35 cellular contexts compared by ENCODE assay signal in the genomic region with DNA sequence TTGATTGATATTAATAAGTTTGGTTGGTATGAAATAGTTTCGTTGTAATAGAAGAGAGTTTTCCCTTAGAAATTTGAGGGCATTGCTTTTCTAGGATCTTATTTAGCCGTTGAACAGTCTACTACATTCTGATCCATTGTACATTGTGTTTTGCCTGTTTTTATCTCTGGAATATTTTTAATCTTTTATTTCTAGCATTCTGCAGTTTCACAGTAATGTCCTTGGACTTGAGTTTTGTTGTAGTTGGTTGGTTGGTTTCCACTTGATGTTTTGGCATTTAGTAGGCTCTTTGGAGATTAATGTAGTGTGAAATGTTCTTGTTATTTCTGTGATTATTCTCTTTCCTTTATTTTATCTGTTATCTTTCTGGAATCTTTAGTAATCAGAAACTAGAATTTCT.
"Had no signal": no experiment of that assay in that cellular context is flagged by ENCODE, and none has a peak within 500 bp of the region (broad histone marks: within the 10 kb centered on the region; RNA-seq: fewer than 3 reads in every experiment).

No MANE protein-coding gene starts in this region.

- DNase-seq: activated B cell treated with CpG ODN at 0.5 μM for 24 hours; activated CD4-positive, alpha-beta T cell treated with anti-CD3 and anti-CD28 coated beads for 48 hours; activated CD4-positive, alpha-beta T cell treated with anti-CD3 and anti-CD28 coated beads, Interleukin-2, amount 50 U/mL, for 4 hours; activated CD4-positive, CD25-positive, alpha-beta regulatory T cell treated with anti-CD3 and anti-CD28 coated beads, Interleukin-2, amount 50 U/mL, for 72 hours; activated CD8-positive, alpha-beta T cell treated with anti-CD3 and anti-CD28 coated beads for 36 hours; activated effector memory CD4-positive, alpha-beta T cell treated with anti-CD3 and anti-CD28 coated beads, Interleukin-2, amount 50 U/mL, for 16 hours; activated naive CD4-positive, alpha-beta T cell; activated naive CD4-positive, alpha-beta T cell treated with anti-CD3 and anti-CD28 coated beads, Interleukin-2, amount 50 U/mL, for 16 hours; activated naive CD8-positive, alpha-beta T cell treated with anti-CD3 and anti-CD28 coated beads for 36 hours; activated T-cell treated with anti-CD3 and anti-CD28 coated beads, Interleukin-2, amount 50 U/mL, for 1 hour; activated T-cell treated with anti-CD3 and anti-CD28 coated beads, Interleukin-2, amount 50 U/mL, for 72 hours; amniotic stem cell; aorta; MM.1S; MV-4-11; NCI-H1092; NCI-H146; NCI-H187; NCI-H2029 treated with DMSO at 0.1 percent for 48 hours; NCI-H2107; NCI-H2171; NCI-H510A; NCI-H526; NCI-H748 treated with DMSO at 0.1 percent for 48 hours; NK-92 treated with Interleukin-12 subunit alpha and Interleukin-12 subunit beta, amount 100 ng/mL, for 24 hours; PC-9; SW 1271; T-helper 1 cell; T-helper 2 cell; T-helper 9 cell had no signal

- H3K27ac Mint-ChIP-seq: activated B cell treated with CpG ODN at 0.5 μM for 24 hours; activated CD8-positive, alpha-beta T cell treated with anti-CD3 and anti-CD28 coated beads for 36 hours; activated naive CD8-positive, alpha-beta T cell treated with anti-CD3 and anti-CD28 coated beads for 36 hours; activated T-helper 17 cell treated with anti-CD3 and anti-CD28 coated beads, Interleukin-2, amount 50 U/mL, for 72 hours had no signal

- H3K4me3 ChIP-seq: PC-9 had no signal

- H3K27ac ChIP-seq: KMS-11, PC-9, RWPE1, VCaP had no signal

- H3K4me3 Mint-ChIP-seq: activated B cell treated with CpG ODN at 0.5 μM for 24 hours; activated CD8-positive, alpha-beta T cell treated with anti-CD3 and anti-CD28 coated beads for 36 hours; activated naive CD8-positive, alpha-beta T cell treated with anti-CD3 and anti-CD28 coated beads for 36 hours; activated T-cell treated with anti-CD3 and anti-CD28 coated beads, Interleukin-2, amount 50 U/mL, for 72 hours; activated T-helper 17 cell treated with anti-CD3 and anti-CD28 coated beads, Interleukin-2, amount 50 U/mL, for 72 hours had no signal

- H3K4me2 ChIP-seq: KMS-11, PC-9 had no signal

- H2AFZ ChIP-seq: PC-9 had no signal

- ATAC-seq: activated CD8-positive, alpha-beta T cell treated with anti-CD3 and anti-CD28 coated beads for 36 hours; activated T-cell treated with anti-CD3 and anti-CD28 coated beads, Interleukin-2, amount 50 U/mL, for 72 hours; activated T-helper 17 cell treated with anti-CD3 and anti-CD28 coated beads, Interleukin-2, amount 50 U/mL, for 72 hours; Right ventricle myocardium inferior had no signal

- H3K9me3 Mint-ChIP-seq: activated T-helper 17 cell treated with anti-CD3 and anti-CD28 coated beads, Interleukin-2, amount 50 U/mL, for 72 hours had no signal

- H3K27me3 Mint-ChIP-seq: activated B cell treated with CpG ODN at 0.5 μM for 24 hours; activated CD8-positive, alpha-beta T cell treated with anti-CD3 and anti-CD28 coated beads for 36 hours; activated naive CD8-positive, alpha-beta T cell treated with anti-CD3 and anti-CD28 coated beads for 36 hours; activated T-helper 17 cell treated with anti-CD3 and anti-CD28 coated beads, Interleukin-2, amount 50 U/mL, for 72 hours had no signal

- H3K9ac ChIP-seq: KMS-11 had no signal

- H3K4me1 Mint-ChIP-seq: activated B cell treated with CpG ODN at 0.5 μM for 24 hours; activated naive CD8-positive, alpha-beta T cell treated with anti-CD3 and anti-CD28 coated beads for 36 hours; activated T-helper 17 cell treated with anti-CD3 and anti-CD28 coated beads, Interleukin-2, amount 50 U/mL, for 72 hours had no signal
